ENCODE assay signal across 11 cellular contexts in the genomic region with DNA sequence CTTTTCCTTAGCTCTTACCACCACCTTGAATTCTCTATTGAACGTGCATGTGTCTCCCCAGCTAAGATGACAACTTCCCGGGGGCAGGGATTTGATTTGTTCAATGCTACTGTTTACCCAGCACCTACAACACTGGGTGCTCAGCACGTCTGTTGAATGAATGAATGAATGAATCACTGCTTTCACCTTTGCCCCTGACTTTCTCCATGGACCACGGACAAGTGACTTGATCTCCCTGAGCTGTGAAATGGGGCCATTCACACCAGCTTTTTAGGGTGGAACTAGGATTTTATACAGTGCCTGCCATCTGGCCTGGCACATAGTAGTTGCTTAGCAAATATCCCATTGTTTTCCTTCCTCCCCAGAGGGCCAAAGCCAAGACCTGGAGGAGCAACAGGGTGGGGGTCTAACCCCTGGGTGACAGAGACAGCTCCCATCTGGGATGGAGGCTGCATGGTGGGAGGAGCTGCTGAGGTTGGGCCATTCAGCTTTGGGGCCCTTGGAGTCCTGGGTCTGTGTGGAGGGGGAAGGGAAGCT. TPM values are rescaled to one million over a fixed set of nuclear protein-coding genes. Genes with fewer than 3 reads are reported as not detected.
DNase-seq lines count a peak whose midpoint lies in the region; ATAC-seq and TF ChIP-seq lines count a peak whose summit lies in the region.
"Had no signal": no experiment of that assay in that cellular context is flagged by ENCODE, and none has a peak within 500 bp of the region (broad histone marks: within the 10 kb centered on the region; RNA-seq: fewer than 3 reads in every experiment).

No MANE protein-coding gene starts in this region.

- POLR2A ChIA-PET in naive thymus-derived CD8-positive, alpha-beta T cell (lab: Charles Lee), result interaction anchor here (0.5 to 1.4 kb wide), 4 partner anchors 10 to 49 kb away, joined by 3 to 4 read pairs (median 4); a partner anchor contains a TSS

- H3K27ac Mint-ChIP-seq in naive thymus-derived CD8-positive, alpha-beta T cell, result peak overlapping the region in 9 of 10 donors; percentile 2 to 100 (median 55)

- WGBS in heart right ventricle, 2 donors, result 55 to 74% methylated on average over 4 of the region's 4 CpGs

- no peak for TF ChIP-seq POLR2A in uterus (IDR thresholded peaks at IDR 0.05)

- H3K27ac ChIP-seq in heart right ventricle, result peak overlapping the region in 9 of 10 donors; percentile 11 to 99 (median 88)
- peak overlapping the region; percentile 3 for H3K27ac ChIP-seq in cingulate gyrus (ENCODE audit: low read depth, low read length)
- H3K27ac ChIP-seq in uterus, result peak overlapping the region; percentile 83 to 90

- no peaks in the 10 kb centered on the region for H3K27me3 Mint-ChIP-seq in naive thymus-derived CD8-positive, alpha-beta T cell

- no peaks in the 10 kb centered on the region for H3K36me3 Mint-ChIP-seq in naive thymus-derived CD8-positive, alpha-beta T cell

- no peaks in the 10 kb centered on the region for H3K9me3 ChIP-seq in heart right ventricle
- no peaks in the 10 kb centered on the region for H3K9me3 ChIP-seq in uterus
- H3K9me3 ChIP-seq: BE2C had no signal

- DNase-seq in heart right ventricle, result no peak
- no peak for DNase-seq in cardiac septum (ENCODE audit: low spot score)
- no peak for DNase-seq in naive thymus-derived CD8-positive, alpha-beta T cell
- no peak for DNase-seq in uterus
- DNase-seq in NCI-H1417 treated with DMSO at 0.1 percent for 48 hours (lab: John Stamatoyannopoulos, UW), result no peak
- DNase-seq: activated T-cell treated with anti-CD3 and anti-CD28 coated beads, Interleukin-2, amount 50 U/mL, for 1 hour; BE2C; MM.1S had no signal

- H3K27me3 ChIP-seq in heart right ventricle (peaks cover 0 to 1% (median 0%) of the 10 kb centered on the region in 7 donors), uterus (no peaks in the 10 kb centered on the region)
- H3K27me3 ChIP-seq: BE2C had no signal

- intact Hi-C loops in heart right ventricle (cut with DNase I) (loop anchor here in 1 of 10 donors (5.0 kb wide), 2 partner anchors 35 to 50 kb away; no protein-coding TSS in a partner anchor), cardiac septum (cut with DNase I) (no loop called here), uterus (cut with DNase I; ENCODE audit: low total_unique reads) (no loop called here)

- no peaks in the 10 kb centered on the region for H3K9me3 Mint-ChIP-seq in naive thymus-derived CD8-positive, alpha-beta T cell

- TF ChIP-seq CTCF in heart right ventricle (IDR thresholded peaks at IDR 0.05) (no peak), uterus (IDR thresholded peaks at IDR 0.05) (no peak)

- no peak overlapping the region for H3K4me3 Mint-ChIP-seq in naive thymus-derived CD8-positive, alpha-beta T cell

- H3K36me3 ChIP-seq in heart right ventricle (peaks cover 0 to 46% (median 0%) of the 10 kb centered on the region in 9 donors), uterus (no peaks in the 10 kb centered on the region)
- H3K36me3 ChIP-seq: BE2C had no signal

- peaks cover 36 to 84% (median 62%) of the 10 kb centered on the region in 4 donors for H3K4me1 Mint-ChIP-seq in naive thymus-derived CD8-positive, alpha-beta T cell

- H3K4me1 ChIP-seq in heart right ventricle (peaks cover 26 to 100% (median 93%) of the 10 kb centered on the region in 9 donors), uterus (peaks cover 0 to 31% of the 10 kb centered on the region in 2 donors)
- H3K4me1 ChIP-seq: BE2C had no signal

- H3K4me3 ChIP-seq in heart right ventricle (no peak overlapping the region), uterus (no peak overlapping the region)

- ATAC-seq in heart right ventricle, result no peak
- ATAC-seq in naive thymus-derived CD8-positive, alpha-beta T cell, result no peak
- no peak for ATAC-seq in HG03442 (IDR thresholded peaks at IDR 0.05; ENCODE audit: unreplicated experiment)
- no peak for ATAC-seq in GM21786 (IDR thresholded peaks at IDR 0.05; ENCODE audit: unreplicated experiment)

RNA-seq across cellular contexts. Expression of a gene that starts 15.7 kb away (rescaled TPM):
- 10 to 100 TPM in 8 of 10 donors, 1 to 10 TPM in 2; 8.0 to 55.4 (median 15.7) TPM for total RNA-seq in heart right ventricle
- 10 to 100 TPM; 11.9 to 15.3 TPM for polyA plus RNA-seq in heart right ventricle
- total RNA-seq in cardiac septum, result 15.5 TPM
- total RNA-seq in naive thymus-derived CD8-positive, alpha-beta T cell, result 10 to 100 TPM; 16.5 to 18.4 TPM
- 10 to 100 TPM; 19.7 to 64.6 (median 21.8) TPM for polyA plus RNA-seq in naive thymus-derived CD8-positive, alpha-beta T cell
- total RNA-seq in uterus, result 10 to 100 TPM in 3 of 4 donors, 1 to 10 TPM in 1; 8.8 to 53.4 (median 24.2) TPM

RNA-seq across cellular contexts. Expression of a gene that starts 47.4 kb away (rescaled TPM):
- total RNA-seq in heart right ventricle (100 to 1,000 TPM in 2 of 10 donors, 10 to 100 TPM in 8; 59.6 to 161 (median 92.0) TPM), cardiac septum (68.2 TPM), uterus (100 to 1,000 TPM in 1 of 4 donors, 10 to 100 TPM in 3; 33.2 to 115 (median 56.5) TPM)
- polyA plus RNA-seq in heart right ventricle, result 10 to 100 TPM; 36.9 to 48.2 TPM
- total RNA-seq in naive thymus-derived CD8-positive, alpha-beta T cell, result 10 to 100 TPM; 63.0 to 64.9 TPM
- polyA plus RNA-seq in naive thymus-derived CD8-positive, alpha-beta T cell, result 1 to 10 TPM; 5.3 to 7.5 (median 5.4) TPM

Comparison
In these comparisons a context has a peak if more than half of its experiments do, and no peak if none do; other contexts are left out.
1. H3K27ac ChIP-seq: peak in every context shown above with its lines; median percentile 88 in heart right ventricle; 86 in uterus; 3 in cingulate gyrus.